Comparison of ENCODE assay signal across 1 cellular context in the genomic region with DNA sequence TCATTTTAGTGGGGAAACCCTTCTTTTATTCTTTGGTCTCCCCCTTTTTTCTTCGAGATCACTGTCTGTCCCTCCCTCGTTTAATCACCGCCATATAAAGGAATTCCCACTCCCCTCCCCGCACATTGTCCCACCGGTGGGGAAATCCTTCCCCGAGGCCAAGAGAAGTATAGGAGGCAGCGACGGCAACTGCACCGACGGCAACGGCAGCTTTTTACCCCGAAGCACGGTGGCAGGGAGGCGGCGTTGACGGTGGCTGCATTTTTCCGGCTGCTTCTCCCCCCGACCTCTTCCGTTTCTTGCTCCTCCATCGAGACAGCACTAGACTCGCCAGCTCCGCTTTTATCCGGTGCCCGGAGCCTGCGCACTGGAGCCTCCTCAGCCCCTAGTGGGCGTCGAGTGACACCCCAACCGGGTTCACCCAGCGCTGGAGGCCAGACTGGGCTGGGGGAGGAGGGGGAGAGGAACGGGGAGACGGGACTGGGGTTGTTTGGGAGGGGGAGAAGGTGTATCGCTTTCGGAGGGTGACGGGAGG.
TF ChIP-seq lines count a peak whose summit lies in the region.

No MANE protein-coding gene starts in this region.

TF ChIP-seq in HEK293, 187 proteins besides CTCF, POLR2A, EP300 and RAD21 (continued from another document and continues in another):
- TF ChIP-seq, protein P1, sequence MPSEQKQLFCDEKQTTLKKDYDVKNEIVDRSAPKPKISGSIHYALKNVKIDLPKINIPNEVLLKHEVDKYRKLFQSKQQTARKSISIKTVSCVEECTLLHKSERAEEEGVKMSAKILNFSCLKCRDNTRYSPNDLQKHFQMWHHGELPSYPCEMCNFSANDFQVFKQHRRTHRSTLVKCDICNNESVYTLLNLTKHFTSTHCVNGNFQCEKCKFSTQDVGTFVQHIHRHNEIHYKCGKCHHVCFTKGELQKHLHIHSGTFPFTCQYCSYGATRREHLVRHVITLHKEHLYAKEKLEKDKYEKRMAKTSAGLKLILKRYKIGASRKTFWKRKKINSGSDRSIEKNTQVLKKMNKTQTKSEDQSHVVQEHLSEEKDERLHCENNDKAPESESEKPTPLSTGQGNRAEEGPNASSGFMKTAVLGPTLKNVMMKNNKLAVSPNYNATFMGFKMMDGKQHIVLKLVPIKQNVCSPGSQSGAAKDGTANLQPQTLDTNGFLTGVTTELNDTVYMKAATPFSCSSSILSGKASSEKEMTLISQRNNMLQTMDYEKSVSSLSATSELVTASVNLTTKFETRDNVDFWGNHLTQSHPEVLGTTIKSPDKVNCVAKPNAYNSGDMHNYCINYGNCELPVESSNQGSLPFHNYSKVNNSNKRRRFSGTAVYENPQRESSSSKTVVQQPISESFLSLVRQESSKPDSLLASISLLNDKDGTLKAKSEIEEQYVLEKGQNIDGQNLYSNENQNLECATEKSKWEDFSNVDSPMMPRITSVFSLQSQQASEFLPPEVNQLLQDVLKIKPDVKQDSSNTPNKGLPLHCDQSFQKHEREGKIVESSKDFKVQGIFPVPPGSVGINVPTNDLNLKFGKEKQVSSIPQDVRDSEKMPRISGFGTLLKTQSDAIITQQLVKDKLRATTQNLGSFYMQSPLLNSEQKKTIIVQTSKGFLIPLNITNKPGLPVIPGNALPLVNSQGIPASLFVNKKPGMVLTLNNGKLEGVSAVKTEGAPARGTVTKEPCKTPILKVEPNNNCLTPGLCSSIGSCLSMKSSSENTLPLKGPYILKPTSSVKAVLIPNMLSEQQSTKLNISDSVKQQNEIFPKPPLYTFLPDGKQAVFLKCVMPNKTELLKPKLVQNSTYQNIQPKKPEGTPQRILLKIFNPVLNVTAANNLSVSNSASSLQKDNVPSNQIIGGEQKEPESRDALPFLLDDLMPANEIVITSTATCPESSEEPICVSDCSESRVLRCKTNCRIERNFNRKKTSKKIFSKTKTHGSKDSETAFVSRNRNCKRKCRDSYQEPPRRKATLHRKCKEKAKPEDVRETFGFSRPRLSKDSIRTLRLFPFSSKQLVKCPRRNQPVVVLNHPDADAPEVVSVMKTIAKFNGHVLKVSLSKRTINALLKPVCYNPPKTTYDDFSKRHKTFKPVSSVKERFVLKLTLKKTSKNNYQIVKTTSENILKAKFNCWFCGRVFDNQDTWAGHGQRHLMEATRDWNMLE (tag by site-specific recombination; conservative IDR thresholded peaks at IDR 0.05; ENCODE audit: low read depth) = no peak
- TF ChIP-seq ZNF138 (tag by site-specific recombination; IDR thresholded peaks at IDR 0.05; ENCODE audit: borderline replicate concordance) (no peak), ZNF366 (tag by site-specific recombination; conservative IDR thresholded peaks at IDR 0.05) (no peak; the same call in 1 of the 2 replicates), ZNF837 (tag by site-specific recombination; IDR thresholded peaks at IDR 0.05) (no peak), ZIC2 (tag by site-specific recombination; IDR thresholded peaks at IDR 0.05) (no peak), ZNF37A (tag by site-specific recombination; IDR thresholded peaks at IDR 0.05) (no peak), ZBTB20 (tag by site-specific recombination; IDR thresholded peaks at IDR 0.05) (peak; percentile 37; the same call in 1 of the 2 replicates), MYNN (tag by site-specific recombination; IDR thresholded peaks at IDR 0.05; ENCODE audit: borderline replicate concordance) (0 out of 2 replicates have a peak, but pooled peaks have one; percentile 7), ZBTB7A (tag by site-specific recombination; IDR thresholded peaks at IDR 0.05; ENCODE audit: low read depth) (no peak), ZNF211 (tag by site-specific recombination; IDR thresholded peaks at IDR 0.05; ENCODE audit: low read depth) (no peak), ZNF621 (tag by site-specific recombination; IDR thresholded peaks at IDR 0.05) (no peak), OSR2 (tag by site-specific recombination; IDR thresholded peaks at IDR 0.05) (no peak), ZNF221 (tag by site-specific recombination; IDR thresholded peaks at IDR 0.05; ENCODE audit: borderline replicate concordance) (no peak), ZNF335 (tag by site-specific recombination; conservative IDR thresholded peaks at IDR 0.05) (peak; percentile 79; the same call in 1 of the 2 replicates), ZNF768 (tag by site-specific recombination; IDR thresholded peaks at IDR 0.05) (no peak), ZNF626 (tag by site-specific recombination; IDR thresholded peaks at IDR 0.05) (no peak), ZNF311 (tag by site-specific recombination; IDR thresholded peaks at IDR 0.05; ENCODE audit: borderline replicate concordance) (no peak), ZNF48 (tag by site-specific recombination; IDR thresholded peaks at IDR 0.05) (no peak), KLF16 (tag by site-specific recombination; IDR thresholded peaks at IDR 0.05) (0 out of 2 replicates have a peak, but pooled peaks have one; percentile 58), ZNF558 (tag by site-specific recombination; IDR thresholded peaks at IDR 0.05) (0 out of 2 replicates have a peak, but pooled peaks have one; percentile 46), BCL11A (tag by site-specific recombination; IDR thresholded peaks at IDR 0.05; ENCODE audit: low read depth) (no peak), ZNF391 (tag by site-specific recombination; IDR thresholded peaks at IDR 0.05; ENCODE audit: borderline replicate concordance, low read depth) (0 out of 2 replicates have a peak, but pooled peaks have one; percentile 37), ZNF677 (tag by site-specific recombination; IDR thresholded peaks at IDR 0.05) (no peak), ZNF629 (tag by site-specific recombination; IDR thresholded peaks at IDR 0.05) (no peak), ZNF548 (tag by site-specific recombination; IDR thresholded peaks at IDR 0.05) (no peak), ZNF791 (tag by site-specific recombination; IDR thresholded peaks at IDR 0.05) (no peak), ZNF521 (tag by site-specific recombination; IDR thresholded peaks at IDR 0.05) (no peak), ZNF350 (tag by site-specific recombination; IDR thresholded peaks at IDR 0.05) (no peak)
- TF ChIP-seq, protein P2, sequence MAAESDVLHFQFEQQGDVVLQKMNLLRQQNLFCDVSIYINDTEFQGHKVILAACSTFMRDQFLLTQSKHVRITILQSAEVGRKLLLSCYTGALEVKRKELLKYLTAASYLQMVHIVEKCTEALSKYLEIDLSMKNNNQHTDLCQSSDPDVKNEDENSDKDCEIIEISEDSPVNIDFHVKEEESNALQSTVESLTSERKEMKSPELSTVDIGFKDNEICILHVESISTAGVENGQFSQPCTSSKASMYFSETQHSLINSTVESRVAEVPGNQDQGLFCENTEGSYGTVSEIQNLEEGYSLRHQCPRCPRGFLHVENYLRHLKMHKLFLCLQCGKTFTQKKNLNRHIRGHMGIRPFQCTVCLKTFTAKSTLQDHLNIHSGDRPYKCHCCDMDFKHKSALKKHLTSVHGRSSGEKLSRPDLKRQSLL (tag by site-specific recombination; IDR thresholded peaks at IDR 0.05) = no peak
- TF ChIP-seq, protein P3, sequence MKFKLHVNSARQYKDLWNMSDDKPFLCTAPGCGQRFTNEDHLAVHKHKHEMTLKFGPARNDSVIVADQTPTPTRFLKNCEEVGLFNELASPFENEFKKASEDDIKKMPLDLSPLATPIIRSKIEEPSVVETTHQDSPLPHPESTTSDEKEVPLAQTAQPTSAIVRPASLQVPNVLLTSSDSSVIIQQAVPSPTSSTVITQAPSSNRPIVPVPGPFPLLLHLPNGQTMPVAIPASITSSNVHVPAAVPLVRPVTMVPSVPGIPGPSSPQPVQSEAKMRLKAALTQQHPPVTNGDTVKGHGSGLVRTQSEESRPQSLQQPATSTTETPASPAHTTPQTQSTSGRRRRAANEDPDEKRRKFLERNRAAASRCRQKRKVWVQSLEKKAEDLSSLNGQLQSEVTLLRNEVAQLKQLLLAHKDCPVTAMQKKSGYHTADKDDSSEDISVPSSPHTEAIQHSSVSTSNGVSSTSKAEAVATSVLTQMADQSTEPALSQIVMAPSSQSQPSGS (tag by site-specific recombination; IDR thresholded peaks at IDR 0.05; ENCODE audit: low read depth) = no peak
- TF ChIP-seq, protein P4, sequence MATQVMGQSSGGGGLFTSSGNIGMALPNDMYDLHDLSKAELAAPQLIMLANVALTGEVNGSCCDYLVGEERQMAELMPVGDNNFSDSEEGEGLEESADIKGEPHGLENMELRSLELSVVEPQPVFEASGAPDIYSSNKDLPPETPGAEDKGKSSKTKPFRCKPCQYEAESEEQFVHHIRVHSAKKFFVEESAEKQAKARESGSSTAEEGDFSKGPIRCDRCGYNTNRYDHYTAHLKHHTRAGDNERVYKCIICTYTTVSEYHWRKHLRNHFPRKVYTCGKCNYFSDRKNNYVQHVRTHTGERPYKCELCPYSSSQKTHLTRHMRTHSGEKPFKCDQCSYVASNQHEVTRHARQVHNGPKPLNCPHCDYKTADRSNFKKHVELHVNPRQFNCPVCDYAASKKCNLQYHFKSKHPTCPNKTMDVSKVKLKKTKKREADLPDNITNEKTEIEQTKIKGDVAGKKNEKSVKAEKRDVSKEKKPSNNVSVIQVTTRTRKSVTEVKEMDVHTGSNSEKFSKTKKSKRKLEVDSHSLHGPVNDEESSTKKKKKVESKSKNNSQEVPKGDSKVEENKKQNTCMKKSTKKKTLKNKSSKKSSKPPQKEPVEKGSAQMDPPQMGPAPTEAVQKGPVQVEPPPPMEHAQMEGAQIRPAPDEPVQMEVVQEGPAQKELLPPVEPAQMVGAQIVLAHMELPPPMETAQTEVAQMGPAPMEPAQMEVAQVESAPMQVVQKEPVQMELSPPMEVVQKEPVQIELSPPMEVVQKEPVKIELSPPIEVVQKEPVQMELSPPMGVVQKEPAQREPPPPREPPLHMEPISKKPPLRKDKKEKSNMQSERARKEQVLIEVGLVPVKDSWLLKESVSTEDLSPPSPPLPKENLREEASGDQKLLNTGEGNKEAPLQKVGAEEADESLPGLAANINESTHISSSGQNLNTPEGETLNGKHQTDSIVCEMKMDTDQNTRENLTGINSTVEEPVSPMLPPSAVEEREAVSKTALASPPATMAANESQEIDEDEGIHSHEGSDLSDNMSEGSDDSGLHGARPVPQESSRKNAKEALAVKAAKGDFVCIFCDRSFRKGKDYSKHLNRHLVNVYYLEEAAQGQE (tag by site-specific recombination; IDR thresholded peaks at IDR 0.05) = no peak; the same call in 1 of the 2 replicates
- TF ChIP-seq, protein P5, sequence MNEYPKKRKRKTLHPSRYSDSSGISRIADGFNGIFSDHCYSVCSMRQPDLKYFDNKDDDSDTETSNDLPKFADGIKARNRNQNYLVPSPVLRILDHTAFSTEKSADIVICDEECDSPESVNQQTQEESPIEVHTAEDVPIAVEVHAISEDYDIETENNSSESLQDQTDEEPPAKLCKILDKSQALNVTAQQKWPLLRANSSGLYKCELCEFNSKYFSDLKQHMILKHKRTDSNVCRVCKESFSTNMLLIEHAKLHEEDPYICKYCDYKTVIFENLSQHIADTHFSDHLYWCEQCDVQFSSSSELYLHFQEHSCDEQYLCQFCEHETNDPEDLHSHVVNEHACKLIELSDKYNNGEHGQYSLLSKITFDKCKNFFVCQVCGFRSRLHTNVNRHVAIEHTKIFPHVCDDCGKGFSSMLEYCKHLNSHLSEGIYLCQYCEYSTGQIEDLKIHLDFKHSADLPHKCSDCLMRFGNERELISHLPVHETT (tag by site-specific recombination; IDR thresholded peaks at IDR 0.05) = peak; percentile 22; the same call in 1 of the 2 replicates
- TF ChIP-seq, protein P6, sequence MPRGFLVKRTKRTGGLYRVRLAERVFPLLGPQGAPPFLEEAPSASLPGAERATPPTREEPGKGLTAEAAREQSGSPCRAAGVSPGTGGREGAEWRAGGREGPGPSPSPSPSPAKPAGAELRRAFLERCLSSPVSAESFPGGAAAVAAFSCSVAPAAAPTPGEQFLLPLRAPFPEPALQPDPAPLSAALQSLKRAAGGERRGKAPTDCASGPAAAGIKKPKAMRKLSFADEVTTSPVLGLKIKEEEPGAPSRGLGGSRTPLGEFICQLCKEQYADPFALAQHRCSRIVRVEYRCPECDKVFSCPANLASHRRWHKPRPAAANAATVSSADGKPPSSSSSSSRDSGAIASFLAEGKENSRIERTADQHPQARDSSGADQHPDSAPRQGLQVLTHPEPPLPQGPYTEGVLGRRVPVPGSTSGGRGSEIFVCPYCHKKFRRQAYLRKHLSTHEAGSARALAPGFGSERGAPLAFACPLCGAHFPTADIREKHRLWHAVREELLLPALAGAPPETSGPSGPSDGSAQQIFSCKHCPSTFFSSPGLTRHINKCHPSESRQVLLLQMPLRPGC (tag by site-specific recombination; IDR thresholded peaks at IDR 0.05) = no peak
- TF ChIP-seq, protein P7, sequence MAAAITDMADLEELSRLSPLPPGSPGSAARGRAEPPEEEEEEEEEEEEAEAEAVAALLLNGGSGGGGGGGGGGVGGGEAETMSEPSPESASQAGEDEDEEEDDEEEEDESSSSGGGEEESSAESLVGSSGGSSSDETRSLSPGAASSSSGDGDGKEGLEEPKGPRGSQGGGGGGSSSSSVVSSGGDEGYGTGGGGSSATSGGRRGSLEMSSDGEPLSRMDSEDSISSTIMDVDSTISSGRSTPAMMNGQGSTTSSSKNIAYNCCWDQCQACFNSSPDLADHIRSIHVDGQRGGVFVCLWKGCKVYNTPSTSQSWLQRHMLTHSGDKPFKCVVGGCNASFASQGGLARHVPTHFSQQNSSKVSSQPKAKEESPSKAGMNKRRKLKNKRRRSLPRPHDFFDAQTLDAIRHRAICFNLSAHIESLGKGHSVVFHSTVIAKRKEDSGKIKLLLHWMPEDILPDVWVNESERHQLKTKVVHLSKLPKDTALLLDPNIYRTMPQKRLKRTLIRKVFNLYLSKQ (tag by site-specific recombination; IDR thresholded peaks at IDR 0.05; ENCODE audit: borderline replicate concordance) = no peak; the same call in 1 of the 2 replicates
- TF ChIP-seq, protein P8, sequence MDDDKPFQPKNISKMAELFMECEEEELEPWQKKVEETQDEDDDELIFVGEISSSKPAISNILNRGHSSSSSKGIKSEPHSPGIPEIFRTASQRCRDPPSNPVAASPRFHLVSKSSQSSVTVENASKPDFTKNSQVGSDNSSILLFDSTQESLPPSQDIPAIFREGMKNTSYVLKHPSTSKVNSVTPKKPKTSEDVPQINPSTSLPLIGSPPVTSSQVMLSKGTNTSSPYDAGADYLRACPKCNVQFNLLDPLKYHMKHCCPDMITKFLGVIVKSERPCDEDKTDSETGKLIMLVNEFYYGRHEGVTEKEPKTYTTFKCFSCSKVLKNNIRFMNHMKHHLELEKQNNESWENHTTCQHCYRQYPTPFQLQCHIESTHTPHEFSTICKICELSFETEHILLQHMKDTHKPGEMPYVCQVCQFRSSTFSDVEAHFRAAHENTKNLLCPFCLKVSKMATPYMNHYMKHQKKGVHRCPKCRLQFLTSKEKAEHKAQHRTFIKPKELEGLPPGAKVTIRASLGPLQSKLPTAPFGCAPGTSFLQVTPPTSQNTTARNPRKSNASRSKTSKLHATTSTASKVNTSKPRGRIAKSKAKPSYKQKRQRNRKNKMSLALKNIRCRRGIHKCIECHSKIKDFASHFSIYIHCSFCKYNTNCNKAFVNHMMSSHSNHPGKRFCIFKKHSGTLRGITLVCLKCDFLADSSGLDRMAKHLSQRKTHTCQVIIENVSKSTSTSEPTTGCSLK (tag by site-specific recombination; IDR thresholded peaks at IDR 0.05) = no peak
- TF ChIP-seq, protein P9, sequence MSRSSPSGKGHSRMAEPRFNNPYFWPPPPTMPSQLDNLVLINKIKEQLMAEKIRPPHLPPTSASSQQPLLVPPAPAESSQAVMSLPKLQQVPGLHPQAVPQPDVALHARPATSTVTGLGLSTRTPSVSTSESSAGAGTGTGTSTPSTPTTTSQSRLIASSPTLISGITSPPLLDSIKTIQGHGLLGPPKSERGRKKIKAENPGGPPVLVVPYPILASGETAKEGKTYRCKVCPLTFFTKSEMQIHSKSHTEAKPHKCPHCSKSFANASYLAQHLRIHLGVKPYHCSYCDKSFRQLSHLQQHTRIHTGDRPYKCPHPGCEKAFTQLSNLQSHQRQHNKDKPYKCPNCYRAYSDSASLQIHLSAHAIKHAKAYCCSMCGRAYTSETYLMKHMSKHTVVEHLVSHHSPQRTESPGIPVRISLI (tag by site-specific recombination; IDR thresholded peaks at IDR 0.05) = no peak
